Comparison of ENCODE assay signal across 14 cellular contexts in genomic region chr9:89640801-89641200, GRCh38. TPM values are rescaled to one million over a fixed set of nuclear protein-coding genes. Genes with fewer than 3 reads are reported as not detected.
DNase-seq lines count a peak whose midpoint lies in the region; ATAC-seq and TF ChIP-seq lines count a peak whose summit lies in the region.
"Had no signal": no experiment of that assay in that cellular context is flagged by ENCODE, and none has a peak within 500 bp of the region (broad histone marks: within the 10 kb centered on the region; RNA-seq: fewer than 3 reads in every experiment).

No MANE protein-coding gene starts in this region.

- peaks cover 25% of the 10 kb centered on the region for H3K4me1 Mint-ChIP-seq in dendritic cell treated with granulocyte-macrophage colony-stimulating factor and Interleukin-4, amounts not matched to agents 40 ng/mL and 50 ng/mL, for 4 days (ENCODE audit: low read depth)
- no peaks in the 10 kb centered on the region for H3K4me1 Mint-ChIP-seq in stimulated activated effector memory CD8-positive, alpha-beta T cell treated with anti-CD3 and anti-CD28 coated beads, Interleukin-12 subunit alpha, Interleukin-12 subunit beta, amount 100 ng/mL, for 72 hours
- no peaks in the 10 kb centered on the region for H3K4me1 Mint-ChIP-seq in activated T-cell treated with anti-CD3 and anti-CD28 coated beads, Interleukin-2, amount 50 U/mL, for 4 hours (ENCODE audit: low read depth)

- H3K4me3 ChIP-seq in BLaER1 (no peak overlapping the region), neutrophil (ENCODE audit: low read depth in 1 of 2, low read length in 1 of 2) (peak overlapping the region; percentile 47 to 49)

- H3K4me3 Mint-ChIP-seq in dendritic cell treated with granulocyte-macrophage colony-stimulating factor and Interleukin-4, amounts not matched to agents 40 ng/mL and 50 ng/mL, for 4 days, result no peak overlapping the region
- no peak overlapping the region for H3K4me3 Mint-ChIP-seq in stimulated activated effector memory CD8-positive, alpha-beta T cell treated with anti-CD3 and anti-CD28 coated beads, Interleukin-12 subunit alpha, Interleukin-12 subunit beta, amount 100 ng/mL, for 72 hours
- no peak overlapping the region for H3K4me3 Mint-ChIP-seq in activated T-cell treated with anti-CD3 and anti-CD28 coated beads, Interleukin-2, amount 50 U/mL, for 4 hours

- H3K36me3 ChIP-seq in BLaER1 (no peaks in the 10 kb centered on the region), neutrophil (no peaks in the 10 kb centered on the region)

- H3K9me3 ChIP-seq in BLaER1 (no peaks in the 10 kb centered on the region; the same call in 1 of the 2 replicates), neutrophil (no peaks in the 10 kb centered on the region)

- DNase-seq in stimulated activated effector memory CD8-positive, alpha-beta T cell treated with anti-CD3 and anti-CD28 coated beads, Interleukin-12 subunit alpha, Interleukin-12 subunit beta, amount 100 ng/mL, for 72 hours (ENCODE audit: low spot score in 2 of 2), result no peak
- DNase-seq in DMS79 treated with DMSO at 0.1 percent for 48 hours (lab: John Stamatoyannopoulos, UW) (no peak), NCI-H446 (lab: John Stamatoyannopoulos, UW) (no peak)
- DNase-seq in activated T-cell treated with anti-CD3 and anti-CD28 coated beads, Interleukin-2, amount 50 U/mL, for 4 hours, result no peak
- DNase-seq: GF-D8, KG1, NCI-H1436, NCI-H2029, NCI-H2171 treated with DMSO at 0.1 percent for 48 hours, NCI-H82 had no signal

- H3K27me3 ChIP-seq in BLaER1 (no peaks in the 10 kb centered on the region), neutrophil (no peaks in the 10 kb centered on the region)

- H3K4me1 ChIP-seq in BLaER1, result peaks cover 18% of the 10 kb centered on the region
- H3K4me1 ChIP-seq in neutrophil (ENCODE audit: control insufficient read depth in 1 of 2, insufficient read depth in 1 of 2, low read depth in 1 of 2, low read length in 1 of 2), result peaks cover 43 to 48% of the 10 kb centered on the region in 2 experiments

- H3K27ac ChIP-seq in BLaER1 (no peak overlapping the region), neutrophil (peak overlapping the region; percentile 87)

- no peak for TF ChIP-seq CTCF in neutrophil (IDR thresholded peaks at IDR 0.05)

- H3K36me3 Mint-ChIP-seq in dendritic cell treated with granulocyte-macrophage colony-stimulating factor and Interleukin-4, amounts not matched to agents 40 ng/mL and 50 ng/mL, for 4 days (ENCODE audit: low read depth), result no peaks in the 10 kb centered on the region
- no peaks in the 10 kb centered on the region for H3K36me3 Mint-ChIP-seq in stimulated activated effector memory CD8-positive, alpha-beta T cell treated with anti-CD3 and anti-CD28 coated beads, Interleukin-12 subunit alpha, Interleukin-12 subunit beta, amount 100 ng/mL, for 72 hours
- H3K36me3 Mint-ChIP-seq in activated T-cell treated with anti-CD3 and anti-CD28 coated beads, Interleukin-2, amount 50 U/mL, for 4 hours (ENCODE audit: insufficient read depth), result no peaks in the 10 kb centered on the region

- H4K20me1 ChIP-seq in BLaER1, result no peaks in the 10 kb centered on the region

- H3K4me2 ChIP-seq in BLaER1, result peak overlapping the region; percentile 37; the same call in 1 of the 2 replicates

- H3K9me3 Mint-ChIP-seq in dendritic cell treated with granulocyte-macrophage colony-stimulating factor and Interleukin-4, amounts not matched to agents 40 ng/mL and 50 ng/mL, for 4 days, result no peaks in the 10 kb centered on the region
- no peaks in the 10 kb centered on the region for H3K9me3 Mint-ChIP-seq in stimulated activated effector memory CD8-positive, alpha-beta T cell treated with anti-CD3 and anti-CD28 coated beads, Interleukin-12 subunit alpha, Interleukin-12 subunit beta, amount 100 ng/mL, for 72 hours
- H3K9me3 Mint-ChIP-seq in activated T-cell treated with anti-CD3 and anti-CD28 coated beads, Interleukin-2, amount 50 U/mL, for 4 hours, result peaks cover 3% of the 10 kb centered on the region

- ATAC-seq in stimulated activated effector memory CD8-positive, alpha-beta T cell treated with anti-CD3 and anti-CD28 coated beads, Interleukin-12 subunit alpha, Interleukin-12 subunit beta, amount 100 ng/mL, for 72 hours, result no peak
- no peak for ATAC-seq in activated T-cell treated with anti-CD3 and anti-CD28 coated beads, Interleukin-2, amount 50 U/mL, for 4 hours
- ATAC-seq in HG02798 (IDR thresholded peaks at IDR 0.05; ENCODE audit: poor library complexity, unreplicated experiment), result no peak

- H3K9ac ChIP-seq in BLaER1, result no peak overlapping the region

- H3K27me3 Mint-ChIP-seq in dendritic cell treated with granulocyte-macrophage colony-stimulating factor and Interleukin-4, amounts not matched to agents 40 ng/mL and 50 ng/mL, for 4 days, result peaks cover 9% of the 10 kb centered on the region
- no peaks in the 10 kb centered on the region for H3K27me3 Mint-ChIP-seq in activated T-cell treated with anti-CD3 and anti-CD28 coated beads, Interleukin-2, amount 50 U/mL, for 4 hours (ENCODE audit: low read depth)

- H3K27ac Mint-ChIP-seq in dendritic cell treated with granulocyte-macrophage colony-stimulating factor and Interleukin-4, amounts not matched to agents 40 ng/mL and 50 ng/mL, for 4 days, result peak overlapping the region; percentile 58
- H3K27ac Mint-ChIP-seq in stimulated activated effector memory CD8-positive, alpha-beta T cell treated with anti-CD3 and anti-CD28 coated beads, Interleukin-12 subunit alpha, Interleukin-12 subunit beta, amount 100 ng/mL, for 72 hours, result peak overlapping the region; percentile 63

- intact Hi-C loops in dendritic cell treated with granulocyte-macrophage colony-stimulating factor and Interleukin-4, amounts not matched to agents 40 ng/mL and 50 ng/mL, for 4 days (cut with micrococcal nuclease), result no loop called here

RNA-seq across cellular contexts. Expression of gene GADD45G, which starts 36.0 kb away (rescaled TPM):
- total RNA-seq in activated T-cell treated with anti-CD3 and anti-CD28 coated beads, Interleukin-2, amount 50 U/mL, for 4 hours, result 10 to 100 TPM in 1 of 3 donors, 1 to 10 TPM in 2; 5.9 to 16.7 (median 6.4) TPM
